In the genomic region with DNA sequence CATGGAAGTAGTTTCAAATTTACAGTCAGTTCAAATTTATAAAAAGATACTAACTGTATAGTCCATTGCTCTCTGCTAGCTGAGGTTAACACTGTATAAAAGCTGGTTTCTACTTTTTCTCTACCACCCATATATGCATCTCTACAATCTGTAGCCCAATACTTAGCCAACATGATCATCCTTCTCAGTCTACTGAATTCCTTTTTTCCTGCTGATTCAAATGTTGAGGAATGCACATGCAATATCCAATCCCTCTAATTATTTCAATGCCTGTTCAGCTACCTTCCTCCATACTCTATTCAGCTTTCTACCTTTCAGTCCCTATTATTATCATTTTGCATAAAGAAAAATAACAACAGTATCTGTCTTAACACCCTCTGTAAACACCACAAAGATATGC, we compare ENCODE assay signal across 1 cellular context.
TF ChIP-seq lines count a peak whose summit lies in the region.

No MANE protein-coding gene starts in this region.

TF ChIP-seq in GM23338, 12 proteins besides CTCF, POLR2A, EP300 and RAD21 (continued from another document):
- TF ChIP-seq, protein P1, sequence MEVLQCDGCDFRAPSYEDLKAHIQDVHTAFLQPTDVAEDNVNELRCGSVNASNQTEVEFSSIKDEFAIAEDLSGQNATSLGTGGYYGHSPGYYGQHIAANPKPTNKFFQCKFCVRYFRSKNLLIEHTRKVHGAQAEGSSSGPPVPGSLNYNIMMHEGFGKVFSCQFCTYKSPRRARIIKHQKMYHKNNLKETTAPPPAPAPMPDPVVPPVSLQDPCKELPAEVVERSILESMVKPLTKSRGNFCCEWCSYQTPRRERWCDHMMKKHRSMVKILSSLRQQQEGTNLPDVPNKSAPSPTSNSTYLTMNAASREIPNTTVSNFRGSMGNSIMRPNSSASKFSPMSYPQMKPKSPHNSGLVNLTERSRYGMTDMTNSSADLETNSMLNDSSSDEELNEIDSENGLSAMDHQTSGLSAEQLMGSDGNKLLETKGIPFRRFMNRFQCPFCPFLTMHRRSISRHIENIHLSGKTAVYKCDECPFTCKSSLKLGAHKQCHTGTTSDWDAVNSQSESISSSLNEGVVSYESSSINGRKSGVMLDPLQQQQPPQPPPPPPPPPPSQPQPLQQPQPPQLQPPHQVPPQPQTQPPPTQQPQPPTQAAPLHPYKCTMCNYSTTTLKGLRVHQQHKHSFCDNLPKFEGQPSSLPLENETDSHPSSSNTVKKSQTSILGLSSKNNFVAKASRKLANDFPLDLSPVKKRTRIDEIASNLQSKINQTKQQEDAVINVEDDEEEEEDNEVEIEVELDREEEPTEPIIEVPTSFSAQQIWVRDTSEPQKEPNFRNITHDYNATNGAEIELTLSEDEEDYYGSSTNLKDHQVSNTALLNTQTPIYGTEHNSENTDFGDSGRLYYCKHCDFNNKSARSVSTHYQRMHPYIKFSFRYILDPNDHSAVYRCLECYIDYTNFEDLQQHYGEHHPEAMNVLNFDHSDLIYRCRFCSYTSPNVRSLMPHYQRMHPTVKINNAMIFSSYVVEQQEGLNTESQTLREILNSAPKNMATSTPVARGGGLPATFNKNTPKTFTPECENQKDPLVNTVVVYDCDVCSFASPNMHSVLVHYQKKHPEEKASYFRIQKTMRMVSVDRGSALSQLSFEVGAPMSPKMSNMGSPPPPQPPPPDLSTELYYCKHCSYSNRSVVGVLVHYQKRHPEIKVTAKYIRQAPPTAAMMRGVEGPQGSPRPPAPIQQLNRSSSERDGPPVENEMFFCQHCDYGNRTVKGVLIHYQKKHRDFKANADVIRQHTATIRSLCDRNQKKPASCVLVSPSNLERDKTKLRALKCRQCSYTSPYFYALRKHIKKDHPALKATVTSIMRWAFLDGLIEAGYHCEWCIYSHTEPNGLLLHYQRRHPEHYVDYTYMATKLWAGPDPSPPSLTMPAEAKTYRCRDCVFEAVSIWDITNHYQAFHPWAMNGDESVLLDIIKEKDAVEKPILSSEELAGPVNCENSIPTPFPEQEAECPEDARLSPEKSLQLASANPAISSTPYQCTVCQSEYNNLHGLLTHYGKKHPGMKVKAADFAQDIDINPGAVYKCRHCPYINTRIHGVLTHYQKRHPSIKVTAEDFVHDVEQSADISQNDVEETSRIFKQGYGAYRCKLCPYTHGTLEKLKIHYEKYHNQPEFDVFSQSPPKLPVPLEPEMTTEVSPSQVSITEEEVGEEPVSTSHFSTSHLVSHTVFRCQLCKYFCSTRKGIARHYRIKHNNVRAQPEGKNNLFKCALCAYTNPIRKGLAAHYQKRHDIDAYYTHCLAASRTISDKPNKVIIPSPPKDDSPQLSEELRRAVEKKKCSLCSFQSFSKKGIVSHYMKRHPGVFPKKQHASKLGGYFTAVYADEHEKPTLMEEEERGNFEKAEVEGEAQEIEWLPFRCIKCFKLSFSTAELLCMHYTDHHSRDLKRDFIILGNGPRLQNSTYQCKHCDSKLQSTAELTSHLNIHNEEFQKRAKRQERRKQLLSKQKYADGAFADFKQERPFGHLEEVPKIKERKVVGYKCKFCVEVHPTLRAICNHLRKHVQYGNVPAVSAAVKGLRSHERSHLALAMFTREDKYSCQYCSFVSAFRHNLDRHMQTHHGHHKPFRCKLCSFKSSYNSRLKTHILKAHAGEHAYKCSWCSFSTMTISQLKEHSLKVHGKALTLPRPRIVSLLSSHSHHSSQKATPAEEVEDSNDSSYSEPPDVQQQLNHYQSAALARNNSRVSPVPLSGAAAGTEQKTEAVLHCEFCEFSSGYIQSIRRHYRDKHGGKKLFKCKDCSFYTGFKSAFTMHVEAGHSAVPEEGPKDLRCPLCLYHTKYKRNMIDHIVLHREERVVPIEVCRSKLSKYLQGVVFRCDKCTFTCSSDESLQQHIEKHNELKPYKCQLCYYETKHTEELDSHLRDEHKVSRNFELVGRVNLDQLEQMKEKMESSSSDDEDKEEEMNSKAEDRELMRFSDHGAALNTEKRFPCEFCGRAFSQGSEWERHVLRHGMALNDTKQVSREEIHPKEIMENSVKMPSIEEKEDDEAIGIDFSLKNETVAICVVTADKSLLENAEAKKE (CRISPR knock-in tag; IDR thresholded peaks at IDR 0.05), result no peak
TF ChIP-seq in GM23338: peak in this region for 0.
